ENCODE assay signal across 32 cellular contexts in genomic region chr22:36692280-36692679, GRCh38. TPM values are rescaled to one million over a fixed set of nuclear protein-coding genes. Genes with fewer than 3 reads are reported as not detected.
"Had no signal": no experiment of that assay in that cellular context is flagged by ENCODE, and none has a peak within 500 bp of the region (broad histone marks: within the 10 kb centered on the region; RNA-seq: fewer than 3 reads in every experiment).

No MANE protein-coding gene starts in this region.

- H3K4me3 ChIP-seq: colonic mucosa, esophagus squamous epithelium, gastrocnemius medialis, heart right ventricle, left lung, lower lobe of right lung, mucosa of descending colon had no signal

- H3K27ac Mint-ChIP-seq: dendritic cell treated with granulocyte-macrophage colony-stimulating factor and Interleukin-4, amounts not matched to agents 40 ng/mL and 50 ng/mL, for 4 days; effector memory CD8-positive, alpha-beta T cell; endodermal cell; mesothelial cell of epicardium; naive B cell had no signal

- H3K4me3 Mint-ChIP-seq: dendritic cell treated with granulocyte-macrophage colony-stimulating factor and Interleukin-4, amounts not matched to agents 40 ng/mL and 50 ng/mL, for 4 days; effector memory CD8-positive, alpha-beta T cell; endodermal cell; mesothelial cell of epicardium; naive B cell had no signal

- H3K4me1 ChIP-seq: colonic mucosa, esophagus squamous epithelium, gastrocnemius medialis, heart right ventricle, left lung, lower lobe of right lung had no signal

- DNase-seq: colonic mucosa; cortex of kidney; effector CD8-positive, alpha-beta T cell; effector memory CD8-positive, alpha-beta T cell; endodermal cell; erythroblast; esophagus squamous epithelium; foreskin fibroblast; foreskin melanocyte; gastrocnemius medialis; glutamatergic neuron; head of caudate nucleus; heart right ventricle; hippocampal formation; left cardiac atrium; left lung; left ventricle myocardium superior; lower lobe of right lung; mesenchymal stem cell; mucosa of descending colon; naive B cell had no signal

- H3K36me3 Mint-ChIP-seq: mesothelial cell of epicardium had no signal

- H3K9me3 ChIP-seq: colonic mucosa, esophagus squamous epithelium, gastrocnemius medialis, heart right ventricle, left lung, lower lobe of right lung, mucosa of descending colon had no signal

- H3K9me3 Mint-ChIP-seq: dendritic cell treated with granulocyte-macrophage colony-stimulating factor and Interleukin-4, amounts not matched to agents 40 ng/mL and 50 ng/mL, for 4 days; effector memory CD8-positive, alpha-beta T cell; mesothelial cell of epicardium had no signal

- H3K27ac ChIP-seq: colonic mucosa, epithelial cell of prostate, esophagus squamous epithelium, gastrocnemius medialis, heart right ventricle, left lung, lower lobe of right lung had no signal

- H3K27me3 ChIP-seq: colonic mucosa had no signal

- H3K36me3 ChIP-seq: colonic mucosa, esophagus squamous epithelium, gastrocnemius medialis, heart right ventricle, left lung, lower lobe of right lung had no signal

- H3K4me1 Mint-ChIP-seq: mesothelial cell of epicardium, naive B cell had no signal

RNA-seq across cellular contexts. Expression of gene CACNG2, which starts 11.3 kb away (rescaled TPM):
- total RNA-seq: colonic mucosa, dermis microvascular lymphatic vessel endothelial cell, endodermal cell, esophagus mucosa, esophagus squamous epithelium, gastrocnemius medialis, glomerular endothelial cell, heart right ventricle, kidney epithelial cell, left cardiac atrium, left lung, left ventricle myocardium superior, lower leg skin, lower lobe of right lung, lung microvascular endothelial cell, mesothelial cell of epicardium, mucosa of descending colon, myocyte had no signal
- polyA plus RNA-seq: heart right ventricle, keratinocyte had no signal
